In genomic region chr5:56156585-56157190, GRCh38 we compare ENCODE assay signal across 8 cellular contexts.
DNase-seq lines count a peak whose midpoint lies in the region; ATAC-seq and TF ChIP-seq lines count a peak whose summit lies in the region.
"Not testable (repeated sequence)": the region's sequence is repeated elsewhere in the genome, so short reads cannot be mapped to it uniquely, and the experiment has no call there.

No MANE protein-coding gene starts in this region.

- H3K36me3 Mint-ChIP-seq in central memory CD8-positive, alpha-beta T cell (ENCODE audit: insufficient read depth); natural killer cell: not testable (repeated sequence)

- intact Hi-C loops in natural killer cell (cut with micrococcal nuclease); aorta (cut with DNase I): not testable (repeated sequence)

- H3K4me3 ChIP-seq in aorta (ENCODE audit: low read length in 2 of 2) = not testable (repeated sequence)

- H3K27ac ChIP-seq in aorta (ENCODE audit: low read depth in 1 of 2, low read length in 2 of 2) = not testable (repeated sequence)

- peak overlapping the region; percentile 60 for H3K27ac Mint-ChIP-seq in central memory CD8-positive, alpha-beta T cell (ENCODE audit: low read depth)
- H3K27ac Mint-ChIP-seq in natural killer cell = not testable (repeated sequence)

- not testable (repeated sequence) for H3K4me1 ChIP-seq in aorta (ENCODE audit: control insufficient read depth in 1 of 2, insufficient read depth in 2 of 2, low read length in 2 of 2)

- H3K27me3 ChIP-seq in aorta (ENCODE audit: control insufficient read depth in 1 of 2, insufficient read depth in 2 of 2, low read length in 1 of 2) = not testable (repeated sequence)

- TF ChIP-seq CTCF in natural killer cell (IDR thresholded peaks at IDR 0.05) = not testable (repeated sequence)

- not testable (repeated sequence) for H3K9me3 ChIP-seq in aorta (ENCODE audit: control insufficient read depth, low read length)

- H3K9me3 Mint-ChIP-seq in central memory CD8-positive, alpha-beta T cell; natural killer cell: not testable (repeated sequence)

- peaks cover 48% of the 10 kb centered on the region for H3K4me1 Mint-ChIP-seq in central memory CD8-positive, alpha-beta T cell
- H3K4me1 Mint-ChIP-seq in natural killer cell = peaks cover 15 to 16% of the 10 kb centered on the region in 2 donors

- not testable (repeated sequence) for H3K4me3 Mint-ChIP-seq in central memory CD8-positive, alpha-beta T cell; natural killer cell

- ATAC-seq in GM18517 (IDR thresholded peaks at IDR 0.05; ENCODE audit: unreplicated experiment) = peak; percentile 58
- ATAC-seq in GM21529 (IDR thresholded peaks at IDR 0.05; ENCODE audit: unreplicated experiment) = peak; percentile 68
- ATAC-seq in HG03095 (IDR thresholded peaks at IDR 0.05; ENCODE audit: unreplicated experiment) = peak; percentile 67
- ATAC-seq in central memory CD8-positive, alpha-beta T cell (replicated peaks; ENCODE audit: extremely low read depth, poor library complexity, severe bottlenecking) = peak; percentile 50
- ATAC-seq in natural killer cell = peak; percentile 44 to 82 (median 73)
- peak; percentile 41 for ATAC-seq in aorta (ENCODE audit: low FRiP score)

- peak; percentile 43 to 56 for DNase-seq in Kasumi-1 (lab: John Stamatoyannopoulos, UW)
- DNase-seq in activated CD4-positive, CD25-positive, alpha-beta regulatory T cell treated with anti-CD3 and anti-CD28 coated beads, Interleukin-2, amount 50 U/mL, for 72 hours = peak; percentile 40
- not testable (repeated sequence) for DNase-seq in central memory CD8-positive, alpha-beta T cell (ENCODE audit: low spot score in 2 of 2); natural killer cell; aorta

- WGBS in aorta, 2 donors = 92 to 93% methylated on average over 6 of the region's 6 CpGs

- H3K27me3 Mint-ChIP-seq in central memory CD8-positive, alpha-beta T cell; natural killer cell (ENCODE audit: low read depth in 2 of 2): not testable (repeated sequence)

- H3K36me3 ChIP-seq in aorta (ENCODE audit: control insufficient read depth in 1 of 2, insufficient read depth in 2 of 2, low read length in 1 of 2) = not testable (repeated sequence)
